Comparison of ENCODE assay signal across 25 cellular contexts in the genomic region with DNA sequence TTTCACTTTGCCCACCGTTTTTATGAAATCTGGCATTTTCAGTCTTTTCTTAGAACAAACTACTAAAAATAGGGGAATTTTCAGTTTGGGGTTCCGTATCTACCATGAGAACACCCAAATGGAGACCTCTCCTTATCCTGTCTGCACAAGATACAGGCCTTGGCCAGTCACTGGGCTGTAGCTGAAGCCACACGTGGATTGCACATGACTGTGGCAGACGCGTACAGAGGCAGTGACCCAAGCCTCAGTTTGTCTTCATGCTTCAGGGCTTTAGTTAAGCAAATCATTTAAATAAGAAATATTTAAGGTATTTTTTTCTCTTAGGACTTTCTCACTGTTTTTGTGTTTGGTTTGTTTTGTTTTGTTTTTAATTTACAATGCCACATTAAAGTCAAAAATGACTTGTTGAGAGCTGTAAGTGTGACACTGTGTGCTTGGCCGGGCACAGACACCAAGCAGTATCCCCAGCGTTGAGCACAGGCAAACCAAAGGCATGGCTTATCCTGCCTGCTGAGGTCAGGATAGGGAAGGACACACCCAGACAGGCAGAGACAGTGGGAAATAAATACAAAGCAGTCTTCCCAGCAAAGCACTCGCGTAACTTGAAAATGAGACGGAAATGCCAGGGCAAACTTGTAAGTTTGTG. TPM values are rescaled to one million over a fixed set of nuclear protein-coding genes. Genes with fewer than 3 reads are reported as not detected.
DNase-seq lines count a peak whose midpoint lies in the region; ATAC-seq and TF ChIP-seq lines count a peak whose summit lies in the region.
"Had no signal": no experiment of that assay in that cellular context is flagged by ENCODE, and none has a peak within 500 bp of the region (broad histone marks: within the 10 kb centered on the region; RNA-seq: fewer than 3 reads in every experiment).

No MANE protein-coding gene starts in this region.

- H3K79me2 ChIP-seq in OCI-LY1 (ENCODE audit: insufficient read depth, low read length) = no peaks in the 10 kb centered on the region

- H3K27ac ChIP-seq in OCI-LY1 (ENCODE audit: low read depth, low read length, poor library complexity, severe bottlenecking) (peak overlapping the region; percentile 65), heart left ventricle (peak overlapping the region in 9 of 12 donors; percentile 11 to 67 (median 20))
- H3K27ac ChIP-seq: BLaER1, foreskin keratinocyte, neutrophil, PC-9, SJSA1, vagina had no signal

- TF ChIP-seq CTCF in OCI-LY1 (IDR thresholded peaks at IDR 0.05; ENCODE audit: low read length) = no peak
- no peak for TF ChIP-seq CTCF in heart left ventricle (IDR thresholded peaks at IDR 0.05)
- TF ChIP-seq CTCF in nephron progenitor cell (IDR thresholded peaks at IDR 0.05) = no peak
- no peak for TF ChIP-seq CTCF in GM13977 (IDR thresholded peaks at IDR 0.05; ENCODE audit: extremely low read depth, insufficient read depth, missing control alignments)

- no peak for TF ChIP-seq POLR2A in heart left ventricle (IDR thresholded peaks at IDR 0.05)

- no peaks in the 10 kb centered on the region for H4K20me1 ChIP-seq in OCI-LY1 (ENCODE audit: insufficient read depth, low read length)
- H4K20me1 ChIP-seq: BLaER1 had no signal

- ATAC-seq in heart left ventricle (peak; percentile 51 to 89 (median 76)), HG03342 (IDR thresholded peaks at IDR 0.05; ENCODE audit: unreplicated experiment) (no peak), HG02870 (IDR thresholded peaks at IDR 0.05; ENCODE audit: unreplicated experiment) (no peak)
- ATAC-seq: activated CD8-positive, alpha-beta T cell treated with anti-CD3 and anti-CD28 coated beads for 36 hours; effector memory CD8-positive, alpha-beta T cell; esophagus mucosa; foreskin keratinocyte had no signal

- H3K4me3 ChIP-seq in OCI-LY1 (ENCODE audit: low read depth, low read length, poor library complexity, severe bottlenecking) = no peak overlapping the region
- no peak overlapping the region for H3K4me3 ChIP-seq in heart left ventricle
- H3K4me3 ChIP-seq: BLaER1, PC-9, SJSA1, vagina had no signal

- in situ Hi-C loops in GM13977 (cut with MboI; ENCODE audit: low pct_unique_long_range_greater_than_20kb, low sequenced_read_pairs, unreplicated experiment) = no loop called here

- H3K9ac ChIP-seq in OCI-LY1 (ENCODE audit: low read length) = peak overlapping the region; percentile 28; the same call in 1 of the 2 replicates
- H3K9ac ChIP-seq: BLaER1 had no signal

- no peak overlapping the region for H2AFZ ChIP-seq in OCI-LY1 (ENCODE audit: low read length)
- H2AFZ ChIP-seq: PC-9 had no signal

- H3K27me3 Mint-ChIP-seq in nephron progenitor cell (ENCODE audit: low read depth, poor library complexity) = no peaks in the 10 kb centered on the region
- H3K27me3 Mint-ChIP-seq: activated CD8-positive, alpha-beta T cell treated with anti-CD3 and anti-CD28 coated beads for 36 hours; effector memory CD8-positive, alpha-beta T cell had no signal

- no peak overlapping the region for H3K4me3 Mint-ChIP-seq in nephron progenitor cell
- H3K4me3 Mint-ChIP-seq: activated CD8-positive, alpha-beta T cell treated with anti-CD3 and anti-CD28 coated beads for 36 hours; effector memory CD8-positive, alpha-beta T cell had no signal

- H3K4me2 ChIP-seq in OCI-LY1 (ENCODE audit: low read length) = peak overlapping the region; percentile 27; the same call in 1 of the 2 replicates
- H3K4me2 ChIP-seq: BLaER1, PC-9 had no signal

- H3K4me1 ChIP-seq in OCI-LY1 (ENCODE audit: insufficient read depth, low read length, severe bottlenecking) (peaks cover 18% of the 10 kb centered on the region), heart left ventricle (peaks cover 0 to 22% (median 7%) of the 10 kb centered on the region in 12 donors)
- H3K4me1 ChIP-seq: Caco-2, foreskin keratinocyte, SJSA1, vagina had no signal

- intact Hi-C loops in heart left ventricle (cut with DNase I) = no loop called here

- peaks cover 17% of the 10 kb centered on the region for H3K4me1 Mint-ChIP-seq in nephron progenitor cell

- H3K36me3 ChIP-seq in OCI-LY1 (ENCODE audit: insufficient read depth, low read length) (peaks cover 32% of the 10 kb centered on the region; the same call in 1 of the 2 replicates), heart left ventricle (peaks cover 0 to 74% (median 43%) of the 10 kb centered on the region in 9 donors)

- H3K36me3 Mint-ChIP-seq in nephron progenitor cell (ENCODE audit: low read depth) = peaks cover 36% of the 10 kb centered on the region

- H3F3A ChIP-seq in OCI-LY1 (ENCODE audit: insufficient read depth, low read length) = no peaks in the 10 kb centered on the region

- 67 to 80% (median 70%) methylated on average over 10 of the region's 10 CpGs for whole genome bisulfite sequencing in heart left ventricle, 4 donors

- DNase-seq in COLO668 (lab: John Stamatoyannopoulos, UW; ENCODE audit: unreplicated experiment) = peak; percentile 56
- no peak for DNase-seq in heart left ventricle
- no peak for DNase-seq in nephron progenitor cell
- DNase-seq in Ammon's horn (ENCODE audit: low spot score) = no peak
- no peak for DNase-seq in GM13977 (ENCODE audit: low spot score)
- DNase-seq: activated CD4-positive, alpha-beta T cell treated with anti-CD3 and anti-CD28 coated beads for 1 hour; activated CD8-positive, alpha-beta T cell treated with anti-CD3 and anti-CD28 coated beads for 36 hours; activated effector memory CD4-positive, alpha-beta T cell treated with Interleukin-2 at 50 U/mL for 16 hours; Caco-2; effector memory CD8-positive, alpha-beta T cell; EL; foreskin keratinocyte; hypothalamus; NCI-H1105 treated with DMSO at 0.1 percent for 48 hours; NCI-H2029; PC-9; T-helper 1 cell had no signal

- H3K9me3 ChIP-seq in OCI-LY1 (ENCODE audit: low read length) (no peaks in the 10 kb centered on the region), heart left ventricle (no peaks in the 10 kb centered on the region)
- H3K9me3 ChIP-seq: BLaER1, Caco-2, neutrophil, SJSA1, vagina had no signal

- H3K27ac Mint-ChIP-seq in nephron progenitor cell = peak overlapping the region; percentile 47
- H3K27ac Mint-ChIP-seq: activated CD8-positive, alpha-beta T cell treated with anti-CD3 and anti-CD28 coated beads for 36 hours had no signal

- H3K27me3 ChIP-seq in OCI-LY1 (ENCODE audit: insufficient read depth, low read length) = no peaks in the 10 kb centered on the region
- H3K27me3 ChIP-seq in heart left ventricle = no peaks in the 10 kb centered on the region
- H3K27me3 ChIP-seq: BLaER1, foreskin keratinocyte, neutrophil, SJSA1, vagina had no signal

- H3K9me3 Mint-ChIP-seq in nephron progenitor cell = no peaks in the 10 kb centered on the region
- H3K9me3 Mint-ChIP-seq: activated CD8-positive, alpha-beta T cell treated with anti-CD3 and anti-CD28 coated beads for 36 hours; effector memory CD8-positive, alpha-beta T cell had no signal

- H3K9me2 ChIP-seq in OCI-LY1 (ENCODE audit: low read depth, low read length) = no peaks in the 10 kb centered on the region

RNA-seq across cellular contexts. Expression of a gene that starts 53.3 kb away (rescaled TPM):
- 100 to 1,000 TPM in 2 of 9 donors, 10 to 100 TPM in 7; 72.3 to 111 (median 88.2) TPM for total RNA-seq in heart left ventricle
- polyA plus RNA-seq in heart left ventricle = 100 to 1,000 TPM in 1 of 2 donors, 10 to 100 TPM in 1; 70.3 to 142 TPM

RNA-seq across cellular contexts. Expression of a gene that starts 55.2 kb away (rescaled TPM):
- total RNA-seq in heart left ventricle = 10 to 100 TPM in 8 of 9 donors, 1 to 10 TPM in 1; 8.4 to 20.6 (median 13.3) TPM
- polyA plus RNA-seq in heart left ventricle = 10 to 100 TPM in 1 of 2 donors, 1 to 10 TPM in 1; 7.9 to 26.1 TPM

Comparison
In these comparisons a context has a peak if more than half of its experiments do, and no peak if none do; other contexts are left out.
1. ATAC-seq: peak in heart left ventricle (4 of 4); none in HG03342 (single experiment) and HG02870 (single experiment).